ENCODE assay signal across 8 cellular contexts in genomic region chr17:43908111-43908721, GRCh38. TPM values are rescaled to one million over a fixed set of nuclear protein-coding genes. Genes with fewer than 3 reads are reported as not detected.
A peak's percentile ranks its signal among the peaks of the same experiment; 100 is the strongest.
DNase-seq lines count a peak whose midpoint lies in the region; FAIRE-seq and TF ChIP-seq lines count a peak whose summit lies in the region.

No MANE protein-coding gene starts in this region.

- H3K4me3 ChIP-seq in fibroblast of the aortic adventitia (ENCODE audit: low read depth, low read length): peak overlapping the region; percentile 74
- H3K4me3 ChIP-seq in thyroid gland (replicated peaks in 1 of 3): peak overlapping the region in 1 of 3 donors; percentile 63

- peak; percentile 71 for DNase-seq in H54 (ENCODE audit: insufficient read length, low spot score)
- peak; percentile 54 to 71 for DNase-seq in NOMO-1 (lab: John Stamatoyannopoulos, UW; ENCODE audit: unreplicated experiment in 2 of 2)
- DNase-seq in activated T-helper 9 cell treated with anti-CD3 and anti-CD28 coated beads, Interleukin-2, amount 50 U/mL, for 16 hours (ENCODE audit: low read depth): peak; percentile 32
- DNase-seq in fibroblast of the aortic adventitia (ENCODE audit: low read depth): peak; percentile 83
- DNase-seq in thyroid gland: peak; percentile 51 to 52
- DNase-seq in NCI-H2196 treated with DMSO at 0.1 percent for 48 hours (lab: John Stamatoyannopoulos, UW; ENCODE audit: unreplicated experiment): no peak
- DNase-seq in GOT3 (lab: John Stamatoyannopoulos, UW): no peak

- H3K4me1 ChIP-seq in thyroid gland: peaks cover 0 to 18% of the 10 kb centered on the region in 2 donors

- no peaks in the 10 kb centered on the region for H3K9me3 ChIP-seq in thyroid gland

- H3K36me3 Mint-ChIP-seq in nephron (ENCODE audit: low read depth): no peaks in the 10 kb centered on the region

- H3K36me3 ChIP-seq in thyroid gland: no peaks in the 10 kb centered on the region

- peak overlapping the region; percentile 80 to 87 (median 82) for H3K27ac Mint-ChIP-seq in nephron

- FAIRE-seq in H54 (lab: Jason Lieb, UNC): no peak

- H3K4me3 Mint-ChIP-seq in nephron: peak overlapping the region; percentile 89 to 90 (median 89)

- no peaks in the 10 kb centered on the region for H3K9me3 Mint-ChIP-seq in nephron

- TF ChIP-seq POLR2A in H54 (IDR thresholded peaks at IDR 0.05; ENCODE audit: low read depth, low read length) (no peak), thyroid gland (IDR thresholded peaks at IDR 0.05) (no peak)

- 24 to 30% methylated on average over 24 of the region's 24 CpGs for WGBS in thyroid gland, 2 donors

- no peaks in the 10 kb centered on the region for H3K27me3 ChIP-seq in thyroid gland

- peaks cover 18% of the 10 kb centered on the region for H3K4me1 Mint-ChIP-seq in nephron

- TF ChIP-seq CTCF in fibroblast of the aortic adventitia (IDR thresholded peaks at IDR 0.05; ENCODE audit: insufficient read depth, low read length) (no peak), nephron (IDR thresholded peaks at IDR 0.05; ENCODE audit: unreplicated experiment in 3 of 3) (no peak), thyroid gland (IDR thresholded peaks at IDR 0.05) (no peak)

- no peak overlapping the region for H3K27ac ChIP-seq in thyroid gland

- intact Hi-C loops in thyroid gland (cut with DNase I): loop anchor here (10.0 kb wide), 1 partner anchor 217 kb away; the partner anchor contains the start of gene HDAC5

- peaks cover 13% of the 10 kb centered on the region for H3K27me3 Mint-ChIP-seq in nephron (ENCODE audit: low read depth)

RNA-seq across cellular contexts. Expression of gene MPP2, which starts 0.9 kb away (rescaled TPM):
- total RNA-seq in fibroblast of the aortic adventitia (ENCODE audit: low replicate concordance): 3.2 and 3.3 TPM in 2 replicates
- total RNA-seq in thyroid gland: 10 to 100 TPM in 1 of 4 donors, 1 to 10 TPM in 3; 6.5 to 30.8 (median 9.0) TPM

RNA-seq across cellular contexts. Expression of gene PPY, which starts 34.1 kb away (rescaled TPM):
- total RNA-seq in fibroblast of the aortic adventitia (ENCODE audit: low replicate concordance) (not detected in 2 replicates), thyroid gland (not detected)

RNA-seq across cellular contexts. Expression of gene PYY, which starts 45.5 kb away (rescaled TPM):
- total RNA-seq in fibroblast of the aortic adventitia (ENCODE audit: low replicate concordance): not detected in 2 replicates
- total RNA-seq in thyroid gland: 1 to 10 TPM in 1 of 4 donors, not detected in 3; 2.2 TPM

Comparison
In these comparisons a context has a peak if more than half of its experiments do, and no peak if none do; other contexts are left out.
1. DNase-seq: peak in H54 (single experiment), NOMO-1 (2 of 2), activated T-helper 9 cell treated with anti-CD3 and anti-CD28 coated beads, Interleukin-2, amount 50 U/mL, for 16 hours (single experiment), fibroblast of the aortic adventitia (single experiment) and thyroid gland (2 of 2); none in NCI-H2196 treated with DMSO at 0.1 percent for 48 hours (single experiment) and GOT3 (single experiment).